In the genomic region with DNA sequence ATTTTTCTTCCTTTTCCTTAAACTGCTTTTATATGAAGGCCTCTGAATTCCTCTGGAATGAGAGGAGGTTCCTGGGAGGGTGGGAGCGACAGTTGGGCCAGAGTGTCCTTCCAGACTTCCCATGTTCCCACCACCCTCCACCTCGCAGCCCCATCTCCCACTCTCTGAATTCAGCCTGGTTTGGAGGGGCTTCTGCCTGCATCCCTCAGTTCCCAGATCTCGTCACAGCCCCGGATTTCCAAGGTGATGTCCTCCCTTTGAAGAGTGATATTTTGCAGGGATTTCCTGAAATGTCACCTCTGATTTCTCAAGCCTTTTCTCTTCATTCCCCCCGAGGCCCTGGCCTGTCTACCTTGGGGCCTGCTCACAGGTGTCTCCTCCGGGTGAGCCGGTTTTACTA, we compare ENCODE assay signal across 20 cellular contexts. TPM values are rescaled to one million over a fixed set of nuclear protein-coding genes. Genes with fewer than 3 reads are reported as not detected.
"Had no signal": no experiment of that assay in that cellular context is flagged by ENCODE, and none has a peak within 500 bp of the region (broad histone marks: within the 10 kb centered on the region; RNA-seq: fewer than 3 reads in every experiment).

No MANE protein-coding gene starts in this region.

- H3K4me2 ChIP-seq: neural progenitor cell, smooth muscle cell had no signal

- H3K4me1 Mint-ChIP-seq: memory B cell; natural killer cell; neural progenitor cell; stimulated activated naive CD8-positive, alpha-beta T cell treated with anti-CD3 and anti-CD28 coated beads, Interleukin-15, amount 100 ng/mL, for 72 hours had no signal

- ATAC-seq: effector memory CD8-positive, alpha-beta T cell; natural killer cell; pancreas; sciatic nerve; stimulated activated naive CD8-positive, alpha-beta T cell treated with anti-CD3 and anti-CD28 coated beads, Interleukin-15, amount 100 ng/mL, for 72 hours had no signal

- H3K27me3 Mint-ChIP-seq: effector memory CD8-positive, alpha-beta T cell; memory B cell; stimulated activated naive CD8-positive, alpha-beta T cell treated with anti-CD3 and anti-CD28 coated beads, Interleukin-15, amount 100 ng/mL, for 72 hours had no signal

- H3K4me3 Mint-ChIP-seq: effector memory CD8-positive, alpha-beta T cell; memory B cell; natural killer cell; neural progenitor cell; stimulated activated naive CD8-positive, alpha-beta T cell treated with anti-CD3 and anti-CD28 coated beads, Interleukin-15, amount 100 ng/mL, for 72 hours had no signal

- H3K9ac ChIP-seq: neural progenitor cell had no signal

- H3K9me3 ChIP-seq: pancreas, thyroid gland had no signal

- DNase-seq: cerebellar nuclear complex; cortex of kidney; effector memory CD8-positive, alpha-beta T cell; natural killer cell; nucleus accumbens; pancreas; stimulated activated CD4-positive, alpha-beta T cell treated with anti-CD3 and anti-CD28 coated beads, Interleukin-12 subunit alpha, Interleukin-12 subunit beta, amount 100 ng/mL, for 4 hours; stimulated activated CD4-positive, alpha-beta T cell treated with anti-CD3 and anti-CD28 coated beads, Interleukin-1b, Interleukin-23, amount 100 ng/mL, for 48 hours; stimulated activated CD4-positive, alpha-beta T cell treated with anti-CD3 and anti-CD28 coated beads, Interleukin-4, amount 100 ng/mL, for 1 hour; stimulated activated CD8-positive, alpha-beta memory T cell treated with anti-CD3 and anti-CD28 coated beads, Interleukin-4, amount 100 ng/mL, for 48 hours; stimulated activated naive CD4-positive, alpha-beta T cell; stimulated activated naive CD8-positive, alpha-beta T cell treated with anti-CD3 and anti-CD28 coated beads, Interleukin-15, amount 100 ng/mL, for 72 hours; thyroid gland had no signal

- H3K4me1 ChIP-seq: neural progenitor cell, pancreas, thyroid gland had no signal

- H2AFZ ChIP-seq: neural progenitor cell had no signal

- H3K36me3 ChIP-seq: neural progenitor cell, pancreas, thyroid gland had no signal

- H3K27ac Mint-ChIP-seq: effector memory CD8-positive, alpha-beta T cell; memory B cell; natural killer cell; neural progenitor cell had no signal

- H3K27me3 ChIP-seq: neural progenitor cell, pancreas, thyroid gland had no signal

- H3K4me3 ChIP-seq: lung, neural progenitor cell, pancreas, smooth muscle cell, thyroid gland had no signal

- H3K27ac ChIP-seq: neural progenitor cell, pancreas, thyroid gland had no signal

RNA-seq across cellular contexts. Expression of a gene that starts 16.7 kb away (rescaled TPM):
- total RNA-seq: fibroblast of villous mesenchyme, mononuclear cell, smooth muscle cell had no signal
